Comparison of ENCODE assay signal across 1 cellular context in the genomic region with DNA sequence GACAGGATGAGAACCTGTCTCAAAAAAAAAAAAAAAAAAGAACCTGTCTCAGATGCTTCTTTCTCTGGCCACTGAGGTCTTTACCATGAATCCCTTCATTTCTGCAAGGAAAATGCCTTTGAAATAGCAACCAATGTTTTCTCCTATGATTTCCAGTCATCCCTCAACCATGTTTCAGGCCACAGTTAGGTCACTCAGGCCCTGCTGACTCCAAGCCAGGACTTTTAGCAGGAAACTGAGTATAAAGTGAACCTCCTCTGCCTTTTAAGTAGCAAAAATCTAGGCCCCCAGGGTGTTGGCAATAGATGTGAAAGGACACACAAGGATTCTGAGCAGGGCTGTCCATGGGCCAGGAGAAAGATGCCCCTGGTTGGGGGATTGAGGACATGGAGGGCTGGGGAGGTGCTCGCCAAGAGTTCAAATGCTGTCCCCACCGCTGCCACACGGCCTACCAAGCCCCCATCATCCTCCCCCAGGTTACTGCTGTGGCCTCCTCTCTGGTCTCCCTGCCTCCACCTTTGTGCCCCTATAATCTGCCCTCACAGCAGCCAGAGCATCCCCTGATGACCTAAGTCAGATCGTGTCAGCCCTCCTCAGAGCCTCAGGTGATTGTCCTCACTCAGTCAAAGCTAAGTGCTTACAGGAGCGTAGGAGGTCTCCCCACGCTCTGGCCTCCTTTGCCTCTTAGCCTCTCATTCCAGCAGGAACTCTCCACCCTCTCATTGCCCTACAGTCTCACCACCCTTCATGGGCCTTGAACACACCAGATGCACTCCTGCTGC.
TF ChIP-seq lines count a peak whose summit lies in the region.

No MANE protein-coding gene starts in this region.

TF ChIP-seq in WTC11, 78 proteins besides CTCF, POLR2A, EP300 and RAD21 (continued from another document):
- TF ChIP-seq, protein P1, sequence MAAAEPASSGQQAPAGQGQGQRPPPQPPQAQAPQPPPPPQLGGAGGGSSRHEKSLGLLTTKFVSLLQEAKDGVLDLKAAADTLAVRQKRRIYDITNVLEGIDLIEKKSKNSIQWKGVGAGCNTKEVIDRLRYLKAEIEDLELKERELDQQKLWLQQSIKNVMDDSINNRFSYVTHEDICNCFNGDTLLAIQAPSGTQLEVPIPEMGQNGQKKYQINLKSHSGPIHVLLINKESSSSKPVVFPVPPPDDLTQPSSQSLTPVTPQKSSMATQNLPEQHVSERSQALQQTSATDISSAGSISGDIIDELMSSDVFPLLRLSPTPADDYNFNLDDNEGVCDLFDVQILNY (CRISPR knock-in tag; IDR thresholded peaks at IDR 0.05): no peak
- TF ChIP-seq, protein P2, sequence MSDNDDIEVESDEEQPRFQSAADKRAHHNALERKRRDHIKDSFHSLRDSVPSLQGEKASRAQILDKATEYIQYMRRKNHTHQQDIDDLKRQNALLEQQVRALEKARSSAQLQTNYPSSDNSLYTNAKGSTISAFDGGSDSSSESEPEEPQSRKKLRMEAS (CRISPR knock-in tag; IDR thresholded peaks at IDR 0.05): no peak
- TF ChIP-seq, protein P3, sequence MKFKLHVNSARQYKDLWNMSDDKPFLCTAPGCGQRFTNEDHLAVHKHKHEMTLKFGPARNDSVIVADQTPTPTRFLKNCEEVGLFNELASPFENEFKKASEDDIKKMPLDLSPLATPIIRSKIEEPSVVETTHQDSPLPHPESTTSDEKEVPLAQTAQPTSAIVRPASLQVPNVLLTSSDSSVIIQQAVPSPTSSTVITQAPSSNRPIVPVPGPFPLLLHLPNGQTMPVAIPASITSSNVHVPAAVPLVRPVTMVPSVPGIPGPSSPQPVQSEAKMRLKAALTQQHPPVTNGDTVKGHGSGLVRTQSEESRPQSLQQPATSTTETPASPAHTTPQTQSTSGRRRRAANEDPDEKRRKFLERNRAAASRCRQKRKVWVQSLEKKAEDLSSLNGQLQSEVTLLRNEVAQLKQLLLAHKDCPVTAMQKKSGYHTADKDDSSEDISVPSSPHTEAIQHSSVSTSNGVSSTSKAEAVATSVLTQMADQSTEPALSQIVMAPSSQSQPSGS (CRISPR knock-in tag; IDR thresholded peaks at IDR 0.05; ENCODE audit: borderline replicate concordance, low read depth): no peak
- TF ChIP-seq SMAD4 (CRISPR knock-in tag; IDR thresholded peaks at IDR 0.05): no peak
- TF ChIP-seq, protein P4, sequence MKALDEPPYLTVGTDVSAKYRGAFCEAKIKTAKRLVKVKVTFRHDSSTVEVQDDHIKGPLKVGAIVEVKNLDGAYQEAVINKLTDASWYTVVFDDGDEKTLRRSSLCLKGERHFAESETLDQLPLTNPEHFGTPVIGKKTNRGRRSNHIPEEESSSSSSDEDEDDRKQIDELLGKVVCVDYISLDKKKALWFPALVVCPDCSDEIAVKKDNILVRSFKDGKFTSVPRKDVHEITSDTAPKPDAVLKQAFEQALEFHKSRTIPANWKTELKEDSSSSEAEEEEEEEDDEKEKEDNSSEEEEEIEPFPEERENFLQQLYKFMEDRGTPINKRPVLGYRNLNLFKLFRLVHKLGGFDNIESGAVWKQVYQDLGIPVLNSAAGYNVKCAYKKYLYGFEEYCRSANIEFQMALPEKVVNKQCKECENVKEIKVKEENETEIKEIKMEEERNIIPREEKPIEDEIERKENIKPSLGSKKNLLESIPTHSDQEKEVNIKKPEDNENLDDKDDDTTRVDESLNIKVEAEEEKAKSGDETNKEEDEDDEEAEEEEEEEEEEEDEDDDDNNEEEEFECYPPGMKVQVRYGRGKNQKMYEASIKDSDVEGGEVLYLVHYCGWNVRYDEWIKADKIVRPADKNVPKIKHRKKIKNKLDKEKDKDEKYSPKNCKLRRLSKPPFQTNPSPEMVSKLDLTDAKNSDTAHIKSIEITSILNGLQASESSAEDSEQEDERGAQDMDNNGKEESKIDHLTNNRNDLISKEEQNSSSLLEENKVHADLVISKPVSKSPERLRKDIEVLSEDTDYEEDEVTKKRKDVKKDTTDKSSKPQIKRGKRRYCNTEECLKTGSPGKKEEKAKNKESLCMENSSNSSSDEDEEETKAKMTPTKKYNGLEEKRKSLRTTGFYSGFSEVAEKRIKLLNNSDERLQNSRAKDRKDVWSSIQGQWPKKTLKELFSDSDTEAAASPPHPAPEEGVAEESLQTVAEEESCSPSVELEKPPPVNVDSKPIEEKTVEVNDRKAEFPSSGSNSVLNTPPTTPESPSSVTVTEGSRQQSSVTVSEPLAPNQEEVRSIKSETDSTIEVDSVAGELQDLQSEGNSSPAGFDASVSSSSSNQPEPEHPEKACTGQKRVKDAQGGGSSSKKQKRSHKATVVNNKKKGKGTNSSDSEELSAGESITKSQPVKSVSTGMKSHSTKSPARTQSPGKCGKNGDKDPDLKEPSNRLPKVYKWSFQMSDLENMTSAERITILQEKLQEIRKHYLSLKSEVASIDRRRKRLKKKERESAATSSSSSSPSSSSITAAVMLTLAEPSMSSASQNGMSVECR (CRISPR knock-in tag; IDR thresholded peaks at IDR 0.05; ENCODE audit: borderline replicate concordance): no peak
